Comparison of ENCODE assay signal across 9 cellular contexts in the genomic region with DNA sequence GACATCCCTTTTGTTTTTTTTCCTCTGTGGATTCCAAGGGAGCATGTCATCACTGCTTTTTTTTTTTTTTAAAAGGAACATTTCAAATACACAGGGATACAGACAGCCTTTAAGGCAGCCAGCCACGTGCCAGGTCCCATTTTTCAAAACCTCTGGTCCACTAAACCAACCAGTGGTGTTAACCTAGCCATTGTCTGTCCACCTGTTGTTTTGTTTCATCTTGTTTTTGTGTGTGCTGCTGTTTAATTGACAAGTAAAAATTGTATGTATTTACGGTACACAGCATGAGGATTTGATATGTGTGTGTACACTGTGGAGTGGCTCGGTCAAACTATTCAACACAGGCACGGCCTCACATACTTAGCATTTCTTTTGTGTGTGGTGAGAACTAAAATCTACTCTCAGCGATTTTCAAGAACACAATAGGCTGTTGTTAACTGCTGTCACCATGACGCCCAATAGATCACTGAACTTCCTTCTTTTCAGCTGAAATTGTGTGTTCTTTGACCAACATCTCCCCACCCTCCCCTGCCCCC. TPM values are rescaled to one million over a fixed set of nuclear protein-coding genes. Genes with fewer than 3 reads are reported as not detected.
DNase-seq lines count a peak whose midpoint lies in the region; ATAC-seq, FAIRE-seq and TF ChIP-seq lines count a peak whose summit lies in the region.
"Had no signal": no experiment of that assay in that cellular context is flagged by ENCODE, and none has a peak within 500 bp of the region (broad histone marks: within the 10 kb centered on the region; RNA-seq: fewer than 3 reads in every experiment).

No MANE protein-coding gene starts in this region.

- peak overlapping the region; percentile 97 for H3K27ac Mint-ChIP-seq in progenitor cell of endocrine pancreas
- H3K27ac Mint-ChIP-seq: activated naive CD4-positive, alpha-beta T cell treated with anti-CD3 and anti-CD28 coated beads, Interleukin-2, amount 50 U/mL, for 72 hours had no signal

- no peaks in the 10 kb centered on the region for H3K27me3 ChIP-seq in H7 (ENCODE audit: control insufficient read depth, insufficient read depth, low read length)

- TF ChIP-seq CTCF in progenitor cell of endocrine pancreas (IDR thresholded peaks at IDR 0.05; ENCODE audit: unreplicated experiment): no peak

- H3K4me3 Mint-ChIP-seq in progenitor cell of endocrine pancreas (ENCODE audit: low read depth): peak overlapping the region; percentile 31

- no peak for ATAC-seq in GM21529 (IDR thresholded peaks at IDR 0.05; ENCODE audit: unreplicated experiment)
- ATAC-seq: activated naive CD4-positive, alpha-beta T cell treated with anti-CD3 and anti-CD28 coated beads, Interleukin-2, amount 50 U/mL, for 72 hours had no signal

- no peak for FAIRE-seq in H54 (lab: Jason Lieb, UNC)

- DNase-seq in H7 (peak; percentile 22), NOMO-1 treated with dmso at 0.1 percent for 144 hours (lab: John Stamatoyannopoulos, UW; ENCODE audit: unreplicated experiment) (peak; percentile 15), fibroblast of gingiva (ENCODE audit: low read depth) (peak; percentile 38), progenitor cell of endocrine pancreas (ENCODE audit: low spot score, unreplicated experiment) (no peak), DMS79 treated with DMSO at 0.1 percent for 48 hours (lab: John Stamatoyannopoulos, UW) (no peak), H54 (ENCODE audit: insufficient read length, low spot score) (no peak)
- DNase-seq: MG63 had no signal

- H3K4me3 ChIP-seq in H7 (ENCODE audit: insufficient read depth, low read depth, low read length): no peak overlapping the region
- H3K4me3 ChIP-seq: MG63 had no signal

- no peak for TF ChIP-seq POLR2A in H54 (IDR thresholded peaks at IDR 0.05; ENCODE audit: low read depth, low read length)

- peaks cover 6% of the 10 kb centered on the region for H3K27me3 Mint-ChIP-seq in progenitor cell of endocrine pancreas

- no peaks in the 10 kb centered on the region for H3K36me3 Mint-ChIP-seq in progenitor cell of endocrine pancreas (ENCODE audit: insufficient read depth)
- H3K36me3 Mint-ChIP-seq: activated naive CD4-positive, alpha-beta T cell treated with anti-CD3 and anti-CD28 coated beads, Interleukin-2, amount 50 U/mL, for 72 hours had no signal

- H3K9me3 Mint-ChIP-seq in progenitor cell of endocrine pancreas (ENCODE audit: low read depth): no peaks in the 10 kb centered on the region
- H3K9me3 Mint-ChIP-seq: activated naive CD4-positive, alpha-beta T cell treated with anti-CD3 and anti-CD28 coated beads, Interleukin-2, amount 50 U/mL, for 72 hours had no signal

- H3K4me1 Mint-ChIP-seq in progenitor cell of endocrine pancreas (ENCODE audit: low read depth): peaks cover 23% of the 10 kb centered on the region

- H3K36me3 ChIP-seq in H7 (replicated peaks; ENCODE audit: control insufficient read depth, insufficient read depth, low read length): no peaks in the 10 kb centered on the region
- H3K36me3 ChIP-seq: MG63 had no signal

RNA-seq across cellular contexts. Expression of a gene that starts 19.2 kb away (rescaled TPM):
- 4.1 TPM in 1 of 2 replicates, not detected in the other for total RNA-seq in H7 (2014; rRNA removed; shearing (Covaris generic))
- 1.8 TPM in 2 replicates for total RNA-seq in progenitor cell of endocrine pancreas
- total RNA-seq: activated naive CD4-positive, alpha-beta T cell treated with anti-CD3 and anti-CD28 coated beads, Interleukin-2, amount 50 U/mL, for 72 hours had no signal

RNA-seq across cellular contexts. Expression of a gene that starts 50.4 kb away (rescaled TPM):
- 43.7 and 53.6 TPM in 2 replicates for total RNA-seq in H7 (2014; rRNA removed; shearing (Covaris generic))
- total RNA-seq in progenitor cell of endocrine pancreas: 55.4 and 56.5 TPM in 2 replicates

Comparison
In these comparisons a context has a peak if more than half of its experiments do, and no peak if none do; other contexts are left out.
1. DNase-seq: peak in H7 (single experiment), NOMO-1 treated with dmso at 0.1 percent for 144 hours (single experiment) and fibroblast of gingiva (single experiment); none in progenitor cell of endocrine pancreas (single experiment), DMS79 treated with DMSO at 0.1 percent for 48 hours (single experiment) and H54 (single experiment).